8 cellular contexts compared by ENCODE assay signal in the genomic region with DNA sequence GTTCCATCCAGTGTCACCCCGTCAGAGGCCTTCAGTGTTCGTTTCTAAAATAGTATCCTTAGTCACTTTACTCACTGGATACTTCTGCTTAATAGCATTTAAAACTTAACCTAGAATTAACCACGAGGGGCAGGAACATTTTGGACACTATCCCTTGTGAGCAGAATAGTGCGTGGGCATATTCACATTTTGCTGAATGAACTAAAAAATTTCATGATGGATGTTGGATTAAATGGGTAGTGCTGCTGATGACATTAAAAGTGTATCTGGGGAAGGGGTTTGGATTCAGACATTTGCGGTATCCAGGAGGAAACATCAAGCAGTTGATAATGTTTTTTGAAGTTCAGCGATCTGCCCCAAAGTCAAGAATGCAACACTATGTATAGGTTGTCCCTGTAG. TPM values are rescaled to one million over a fixed set of nuclear protein-coding genes. Genes with fewer than 3 reads are reported as not detected.
DNase-seq lines count a peak whose midpoint lies in the region; ATAC-seq, FAIRE-seq and TF ChIP-seq lines count a peak whose summit lies in the region.

No MANE protein-coding gene starts in this region.

- peaks cover 84% of the 10 kb centered on the region for H3K36me3 Mint-ChIP-seq in activated T-cell treated with anti-CD3 and anti-CD28 coated beads, Interleukin-2, amount 50 U/mL, for 24 hours (ENCODE audit: low read depth)

- H3K4me3 ChIP-seq in adipocyte (ENCODE audit: low read length) = peak overlapping the region; percentile 95
- H3K4me3 ChIP-seq in HepG2 (replicated peaks in 1 of 3; ENCODE audit: insufficient read depth in 1 of 3, low read depth in 2 of 3, low read length in 3 of 3) = peak overlapping the region; percentile 89 to 92 (median 91)
- peak overlapping the region; percentile 81 to 96 (median 92) for H3K4me3 ChIP-seq in tibial nerve

- 63% methylated on average over 6 of the region's 6 CpGs for WGBS in HepG2 (ENCODE audit: low lambda C conversion rate)
- 9 to 11% methylated on average over 6 of the region's 6 CpGs for WGBS in tibial nerve, 2 donors

- no peak for TF ChIP-seq RAD21 in HepG2 (CRISPR knock-in tag; IDR thresholded peaks at IDR 0.05)

- no TSS peak for BruUV-seq in HepG2 (replicated peaks; lab: Mats Ljungman, UMichigan)

- TF ChIP-seq EP300 in HepG2 (IDR thresholded peaks at IDR 0.05; ENCODE audit: low read depth in 2 of 2, low read length in 2 of 2) (no peak), HepG2 (CRISPR knock-in tag; IDR thresholded peaks at IDR 0.05; ENCODE audit: borderline replicate concordance) (no peak), tibial nerve (IDR thresholded peaks at IDR 0.05) (no peak)

- H3K27ac ChIP-seq in HepG2 (ENCODE audit: extremely low read length, insufficient read depth, low read length) (peak overlapping the region; percentile 88), tibial nerve (peak overlapping the region; percentile 86 to 98 (median 90))

- no peaks in the 10 kb centered on the region for H4K20me1 ChIP-seq in HepG2 (ENCODE audit: insufficient read depth, low read length)

- peak overlapping the region; percentile 93 for H3K4me2 ChIP-seq in HepG2 (ENCODE audit: low read depth, low read length)

- in situ Hi-C loops in HepG2 (cut with HindIII; ENCODE audit: extremely low pct_ligation_motif_present, low pct_unique_long_range_greater_than_20kb) = no loop called here

- H3K9me3 ChIP-seq in adipocyte (ENCODE audit: control insufficient read depth, low read length) = no peaks in the 10 kb centered on the region
- no peaks in the 10 kb centered on the region for H3K9me3 ChIP-seq in HepG2 (ENCODE audit: low read length)
- no peaks in the 10 kb centered on the region for H3K9me3 ChIP-seq in tibial nerve

- no peak for TF ChIP-seq POLR2A in HepG2 (IDR thresholded peaks at IDR 0.05; ENCODE audit: insufficient read depth in 1 of 2, low read depth in 2 of 2, low read length in 2 of 2)
- no peak for TF ChIP-seq POLR2A in tibial nerve (IDR thresholded peaks at IDR 0.05)

- intact Hi-C loops in HepG2 (cut with micrococcal nuclease; ENCODE audit: unreplicated experiment) = loop anchor here (1.0 kb wide), 2 partner anchors 53 to 107 kb away; partner anchors contain the start of gene CAPRIN1

- no peaks in the 10 kb centered on the region for H3K27me3 ChIP-seq in adipocyte (replicated peaks; ENCODE audit: control insufficient read depth, insufficient read depth, low read length)
- no peaks in the 10 kb centered on the region; a peak in 1 of 5 replicates for H3K27me3 ChIP-seq in HepG2 (ENCODE audit: control insufficient read depth in 1 of 2, insufficient read depth in 2 of 2, low read length in 2 of 2)
- H3K27me3 ChIP-seq in tibial nerve = no peaks in the 10 kb centered on the region

- no peak for ATAC-seq in HepG2

- H3K4me3 Mint-ChIP-seq in activated T-cell treated with anti-CD3 and anti-CD28 coated beads, Interleukin-2, amount 50 U/mL, for 24 hours = peak overlapping the region; percentile 95

- no peak overlapping the region for H2AFZ ChIP-seq in HepG2 (ENCODE audit: low read length)

- H3K9me3 Mint-ChIP-seq in activated T-cell treated with anti-CD3 and anti-CD28 coated beads, Interleukin-2, amount 50 U/mL, for 24 hours = no peaks in the 10 kb centered on the region

- CTCF ChIA-PET in HepG2 (lab: Yijun Ruan, JAX; ENCODE audit: low intra/inter-chr PET ratio, low total read pairs) = no interaction called here

- peaks cover 23% of the 10 kb centered on the region for H3K4me1 ChIP-seq in adipocyte (ENCODE audit: control insufficient read depth, insufficient read depth, low read length)
- peaks cover 27% of the 10 kb centered on the region for H3K4me1 ChIP-seq in HepG2 (ENCODE audit: insufficient read depth, low read length)
- H3K4me1 ChIP-seq in tibial nerve = peaks cover 3 to 32% (median 9%) of the 10 kb centered on the region in 4 donors

- H3K79me2 ChIP-seq in HepG2 (ENCODE audit: insufficient read depth, low read length) = peaks cover 35% of the 10 kb centered on the region

- no peaks in the 10 kb centered on the region for H3K27me3 Mint-ChIP-seq in activated T-cell treated with anti-CD3 and anti-CD28 coated beads, Interleukin-2, amount 50 U/mL, for 24 hours

- POLR2A ChIA-PET in HepG2 (lab: Yijun Ruan, JAX) = interaction anchor here (0.5 to 2.2 kb wide), 11 partner anchors 10 to 1200 kb away, joined by 3 to 30 read pairs (median 4); partner anchors contain the start of genes ABTB2, APIP, CAPRIN1 and PDHX

- H3K9ac ChIP-seq in adipocyte (ENCODE audit: low read length) (peak overlapping the region; percentile 94), HepG2 (ENCODE audit: insufficient read depth, low read depth, low read length) (peak overlapping the region; percentile 97)

- FAIRE-seq in HepG2 (lab: Jason Lieb, UNC) = no peak

- H3K36me3 ChIP-seq in adipocyte (ENCODE audit: control insufficient read depth, insufficient read depth, low read length, severe bottlenecking) (peaks cover 52% of the 10 kb centered on the region), HepG2 (replicated peaks in 1 of 2; ENCODE audit: control insufficient read depth in 1 of 2, insufficient read depth in 2 of 2, low read length in 2 of 2) (peaks cover 6 to 34% of the 10 kb centered on the region in 2 experiments), tibial nerve (peaks cover 2 to 39% (median 2%) of the 10 kb centered on the region in 3 donors)

- no peak for TF ChIP-seq CTCF in HepG2 (CRISPR knock-in tag; IDR thresholded peaks at IDR 0.05)
- TF ChIP-seq CTCF in tibial nerve (IDR thresholded peaks at IDR 0.05) = no peak

- H3K4me1 Mint-ChIP-seq in activated T-cell treated with anti-CD3 and anti-CD28 coated beads, Interleukin-2, amount 50 U/mL, for 24 hours (ENCODE audit: low read depth) = peaks cover 58% of the 10 kb centered on the region

- peak overlapping the region; percentile 98 for H3K27ac Mint-ChIP-seq in activated T-cell treated with anti-CD3 and anti-CD28 coated beads, Interleukin-2, amount 50 U/mL, for 24 hours

- no peak for DNase-seq in activated T-cell treated with anti-CD3 and anti-CD28 coated beads, Interleukin-2, amount 50 U/mL, for 24 hours
- no peak for DNase-seq in activated T-cell treated with anti-CD3 and anti-CD28 coated beads, Interleukin-2, amount 50 U/mL, for 1 hour
- DNase-seq in adipocyte (ENCODE audit: low read depth) (peak; percentile 9), HepG2 (ENCODE audit: low spot score) (no peak), tibial nerve (ENCODE audit: low spot score in 2 of 2) (no peak), cerebellar nuclear complex (lab: John Stamatoyannopoulos, UW) (no peak), RPMI8226 (no peak), nucleus accumbens (lab: John Stamatoyannopoulos, UW) (no peak)

RNA-seq across cellular contexts. Expression of gene NAT10, which starts 0.8 kb away (rescaled TPM):
- total RNA-seq in HepG2 (2016; rRNA removed; fragmentation: Illumina TruSeq; extraction: Trizol) (51.9 and 68.5 TPM in 2 replicates), tibial nerve (10 to 100 TPM; 34.3 to 41.4 (median 38.7) TPM)
- total RNA-seq in HepG2 (2016; cell fraction: cytosol; rRNA removed; fragmentation: Illumina TruSeq; extraction: Trizol; ENCODE audit: low read depth) = 11.7 and 14.5 TPM in 2 replicates
- 51.3 and 65.0 TPM in 2 replicates for total RNA-seq in HepG2 (2016; cell fraction: insoluble cytoplasmic fraction; rRNA removed; fragmentation: Illumina TruSeq; extraction: Trizol)
- total RNA-seq in HepG2 (2016; cell fraction: membrane; rRNA removed; fragmentation: Illumina TruSeq; extraction: Trizol) = 23.4 and 24.4 TPM in 2 replicates
- total RNA-seq in HepG2 (2016; cell fraction: nucleus; rRNA removed; fragmentation: Illumina TruSeq; extraction: Trizol) = 52.2 and 52.3 TPM in 2 replicates
- polyA plus RNA-seq in HepG2 (2011; rRNA removed) = 33.9 TPM in 2 replicates
- polyA plus RNA-seq in HepG2 (2011; cell fraction: cytosol; rRNA removed) = 22.9 and 27.5 TPM in 2 replicates
- 49.7 and 54.1 TPM in 2 replicates for polyA plus RNA-seq in HepG2 (2011; cell fraction: nucleus; rRNA removed)
- polyA plus RNA-seq in HepG2 (2012) = 26.7 and 33.0 TPM in 2 replicates
- polyA plus RNA-seq in HepG2 (2016; cell fraction: cytosol; fragmentation: Illumina TruSeq; extraction: Trizol; ENCODE audit: low read depth) = 5.2 and 5.6 TPM in 2 replicates
- polyA plus RNA-seq in HepG2 (2016; cell fraction: insoluble cytoplasmic fraction; fragmentation: Illumina TruSeq; extraction: Trizol; ENCODE audit: low read depth) = 56.8 and 61.8 TPM in 2 replicates
- polyA plus RNA-seq in HepG2 (2016; cell fraction: membrane; fragmentation: Illumina TruSeq; extraction: Trizol; ENCODE audit: low read depth) = 12.1 and 13.5 TPM in 2 replicates
- polyA plus RNA-seq in HepG2 (2016; cell fraction: nucleus; fragmentation: Illumina TruSeq; extraction: Trizol; ENCODE audit: insufficient read depth, low read depth) = 73.3 and 79.4 TPM in 2 replicates
- polyA minus RNA-seq in HepG2 (2011; rRNA and poly(A)+ RNA removed; ENCODE audit: low replicate concordance) = 94.6 and 150 TPM in 2 replicates
- 36.1 and 49.2 TPM in 2 replicates for polyA minus RNA-seq in HepG2 (2011; cell fraction: cytosol; rRNA and poly(A)+ RNA removed)
- polyA minus RNA-seq in HepG2 (2011; cell fraction: nucleus; rRNA and poly(A)+ RNA removed) = 60.5 and 63.5 TPM in 2 replicates

RNA-seq across cellular contexts. Expression of gene CAPRIN1, which starts 53.1 kb away (rescaled TPM):
- total RNA-seq in HepG2 (2016; rRNA removed; fragmentation: Illumina TruSeq; extraction: Trizol) (162 and 284 TPM in 2 replicates), tibial nerve (100 to 1,000 TPM; 121 to 167 (median 150) TPM)
- 44.8 and 58.6 TPM in 2 replicates for total RNA-seq in HepG2 (2016; cell fraction: cytosol; rRNA removed; fragmentation: Illumina TruSeq; extraction: Trizol; ENCODE audit: low read depth)
- total RNA-seq in HepG2 (2016; cell fraction: insoluble cytoplasmic fraction; rRNA removed; fragmentation: Illumina TruSeq; extraction: Trizol) = 162 and 279 TPM in 2 replicates
- total RNA-seq in HepG2 (2016; cell fraction: membrane; rRNA removed; fragmentation: Illumina TruSeq; extraction: Trizol) = 104 and 119 TPM in 2 replicates
- total RNA-seq in HepG2 (2016; cell fraction: nucleus; rRNA removed; fragmentation: Illumina TruSeq; extraction: Trizol) = 189 and 204 TPM in 2 replicates
- 94.9 and 114 TPM in 2 replicates for polyA plus RNA-seq in HepG2 (2011; rRNA removed)
- polyA plus RNA-seq in HepG2 (2011; cell fraction: cytosol; rRNA removed) = 74.4 and 98.8 TPM in 2 replicates
- polyA plus RNA-seq in HepG2 (2011; cell fraction: nucleus; rRNA removed) = 51.0 and 58.1 TPM in 2 replicates
- polyA plus RNA-seq in HepG2 (2012) = 80.9 and 114 TPM in 2 replicates
- polyA plus RNA-seq in HepG2 (2016; cell fraction: cytosol; fragmentation: Illumina TruSeq; extraction: Trizol; ENCODE audit: low read depth) = 16.0 and 18.8 TPM in 2 replicates
- 277 and 286 TPM in 2 replicates for polyA plus RNA-seq in HepG2 (2016; cell fraction: insoluble cytoplasmic fraction; fragmentation: Illumina TruSeq; extraction: Trizol; ENCODE audit: low read depth)
- polyA plus RNA-seq in HepG2 (2016; cell fraction: membrane; fragmentation: Illumina TruSeq; extraction: Trizol; ENCODE audit: low read depth) = 61.3 and 64.2 TPM in 2 replicates
- polyA plus RNA-seq in HepG2 (2016; cell fraction: nucleus; fragmentation: Illumina TruSeq; extraction: Trizol; ENCODE audit: insufficient read depth, low read depth) = 144 and 159 TPM in 2 replicates
- polyA minus RNA-seq in HepG2 (2011; rRNA and poly(A)+ RNA removed; ENCODE audit: low replicate concordance) = 229 and 694 TPM in 2 replicates
- polyA minus RNA-seq in HepG2 (2011; cell fraction: cytosol; rRNA and poly(A)+ RNA removed) = 122 and 129 TPM in 2 replicates
- 193 and 204 TPM in 2 replicates for polyA minus RNA-seq in HepG2 (2011; cell fraction: nucleus; rRNA and poly(A)+ RNA removed)
